11 cellular contexts compared by ENCODE assay signal in genomic region chr13:73967397-73968165, GRCh38.
DNase-seq lines count a peak whose midpoint lies in the region; ATAC-seq and TF ChIP-seq lines count a peak whose summit lies in the region.
"Had no signal": no experiment of that assay in that cellular context is flagged by ENCODE, and none has a peak within 500 bp of the region (broad histone marks: within the 10 kb centered on the region; RNA-seq: fewer than 3 reads in every experiment).

No MANE protein-coding gene starts in this region.

- H3K36me3 ChIP-seq in DOHH2 (ENCODE audit: control insufficient read depth, low read length) (peaks cover 30% of the 10 kb centered on the region), MM.1S (replicated peaks; ENCODE audit: insufficient read depth, low read length) (no peaks in the 10 kb centered on the region), body of pancreas (replicated peaks in 1 of 2; ENCODE audit: insufficient read depth in 1 of 2, low read depth in 2 of 2) (no peaks in the 10 kb centered on the region)

- H3K4me2 ChIP-seq in DOHH2 (ENCODE audit: low read length), result peak overlapping the region; percentile 91
- H3K4me2 ChIP-seq in MM.1S (ENCODE audit: low read depth, low read length), result peak overlapping the region; percentile 64

- intact Hi-C loops in body of pancreas (cut with DNase I), result no loop called here
- intact Hi-C loops in CD14-positive monocyte (cut with micrococcal nuclease), result no loop called here

- H3K4me1 ChIP-seq in DOHH2 (ENCODE audit: control insufficient read depth, low read length) (peaks cover 90% of the 10 kb centered on the region), MM.1S (ENCODE audit: low read length) (peaks cover 35% of the 10 kb centered on the region), body of pancreas (no peaks in the 10 kb centered on the region)

- no peak overlapping the region for H3K27ac Mint-ChIP-seq in CD14-positive monocyte
- H3K27ac Mint-ChIP-seq: activated naive CD8-positive, alpha-beta T cell treated with anti-CD3 and anti-CD28 coated beads, Interleukin-2, amount 50 U/mL, for 24 hours had no signal

- H3K79me2 ChIP-seq in DOHH2 (ENCODE audit: control insufficient read depth, low read length) (peaks cover 82% of the 10 kb centered on the region), MM.1S (ENCODE audit: low read length) (peaks cover 71% of the 10 kb centered on the region)

- H3K4me3 ChIP-seq in DOHH2 (ENCODE audit: low read length) (peak overlapping the region; percentile 79), MM.1S (ENCODE audit: low read length) (peak overlapping the region; percentile 20), body of pancreas (no peak overlapping the region)

- H3K9me3 Mint-ChIP-seq in CD14-positive monocyte, result peaks cover 0 to 4% (median 1%) of the 10 kb centered on the region in 7 donors
- H3K9me3 Mint-ChIP-seq: activated naive CD8-positive, alpha-beta T cell treated with anti-CD3 and anti-CD28 coated beads, Interleukin-2, amount 50 U/mL, for 24 hours; CD8-positive, alpha-beta memory T cell had no signal

- H3K27ac ChIP-seq in DOHH2 (ENCODE audit: low read depth, low read length), result peak overlapping the region; percentile 99
- peak overlapping the region; percentile 52; the same call in 1 of the 2 replicates for H3K27ac ChIP-seq in MM.1S (ENCODE audit: low read length)
- H3K27ac ChIP-seq in body of pancreas, result no peak overlapping the region

- no peak for TF ChIP-seq POLR2A in body of pancreas (IDR thresholded peaks at IDR 0.05)

- no peak overlapping the region for H3K4me3 Mint-ChIP-seq in CD14-positive monocyte
- H3K4me3 Mint-ChIP-seq: activated naive CD8-positive, alpha-beta T cell treated with anti-CD3 and anti-CD28 coated beads, Interleukin-2, amount 50 U/mL, for 24 hours; CD8-positive, alpha-beta memory T cell had no signal

- H4K20me1 ChIP-seq in DOHH2 (ENCODE audit: control insufficient read depth, insufficient read depth, low read depth, low read length) (no peaks in the 10 kb centered on the region), MM.1S (ENCODE audit: insufficient read depth, low read length) (no peaks in the 10 kb centered on the region)

- DNase-seq in GM19240 (ENCODE audit: insufficient read length, low spot score), result peak; percentile 14
- peak; percentile 83 for DNase-seq in MM.1S
- DNase-seq in body of pancreas, result no peak
- no peak for DNase-seq in NCI-H1092 treated with DMSO at 0.1 percent for 48 hours (lab: John Stamatoyannopoulos, UW)
- DNase-seq in CD14-positive monocyte (ENCODE audit: low spot score), result no peak
- DNase-seq in DMS53 (lab: John Stamatoyannopoulos, UW), result no peak
- DNase-seq: activated naive CD8-positive, alpha-beta T cell treated with anti-CD3 and anti-CD28 coated beads, Interleukin-2, amount 50 U/mL, for 24 hours; CD8-positive, alpha-beta memory T cell; NCI-H510A had no signal

- no peak for TF ChIP-seq CTCF in DOHH2 (IDR thresholded peaks at IDR 0.05; ENCODE audit: low read depth, low read length, poor library complexity, severe bottlenecking)
- no peak for TF ChIP-seq CTCF in MM.1S (IDR thresholded peaks at IDR 0.05; ENCODE audit: low read length)
- TF ChIP-seq CTCF in body of pancreas (IDR thresholded peaks at IDR 0.05), result no peak
- TF ChIP-seq CTCF in CD14-positive monocyte (IDR thresholded peaks at IDR 0.05), result no peak

- peak overlapping the region; percentile 15; the same call in 1 of the 2 replicates for H3K9ac ChIP-seq in MM.1S (ENCODE audit: low read length)

- peaks cover 0 to 2% (median 0%) of the 10 kb centered on the region in 3 donors for H3K27me3 Mint-ChIP-seq in CD14-positive monocyte (ENCODE audit: low read depth in 3 of 3)
- H3K27me3 Mint-ChIP-seq: activated naive CD8-positive, alpha-beta T cell treated with anti-CD3 and anti-CD28 coated beads, Interleukin-2, amount 50 U/mL, for 24 hours had no signal

- peaks cover 34% of the 10 kb centered on the region for H3F3A ChIP-seq in DOHH2 (ENCODE audit: control insufficient read depth, insufficient read depth)
- H3F3A ChIP-seq in MM.1S (ENCODE audit: insufficient read depth, low read length), result peaks cover 19% of the 10 kb centered on the region

- no peaks in the 10 kb centered on the region for H3K36me3 Mint-ChIP-seq in CD14-positive monocyte

- 79 to 84% methylated on average over 5 of the region's 5 CpGs for WGBS in body of pancreas, 2 donors

- H3K9me3 ChIP-seq in DOHH2 (ENCODE audit: control insufficient read depth, insufficient read depth, low read length), result no peaks in the 10 kb centered on the region
- no peaks in the 10 kb centered on the region for H3K9me3 ChIP-seq in MM.1S (replicated peaks; ENCODE audit: insufficient read depth, low read length)
- H3K9me3 ChIP-seq in body of pancreas, result no peaks in the 10 kb centered on the region

- 0 out of 2 replicates have a peak overlapping the region, but pooled peaks have one; percentile 6 for H2AFZ ChIP-seq in MM.1S (ENCODE audit: low read length)

- no peaks in the 10 kb centered on the region for H3K4me1 Mint-ChIP-seq in CD14-positive monocyte

- peak; percentile 99 for ATAC-seq in HG02852 (IDR thresholded peaks at IDR 0.05; ENCODE audit: unreplicated experiment)
- no peak for ATAC-seq in body of pancreas
- ATAC-seq: activated naive CD8-positive, alpha-beta T cell treated with anti-CD3 and anti-CD28 coated beads, Interleukin-2, amount 50 U/mL, for 24 hours had no signal

- no peaks in the 10 kb centered on the region for H3K9me2 ChIP-seq in DOHH2 (replicated peaks; ENCODE audit: control insufficient read depth, low read length)
- no peaks in the 10 kb centered on the region for H3K9me2 ChIP-seq in MM.1S (replicated peaks; ENCODE audit: insufficient read depth, low read length)

- H3K27me3 ChIP-seq in DOHH2 (ENCODE audit: control insufficient read depth, low read length) (no peaks in the 10 kb centered on the region), MM.1S (replicated peaks; ENCODE audit: insufficient read depth, low read length) (no peaks in the 10 kb centered on the region), body of pancreas (no peaks in the 10 kb centered on the region)

Comparison
In these comparisons a context has a peak if more than half of its experiments do, and no peak if none do; other contexts are left out.
1. H3K27ac ChIP-seq: peak in DOHH2 (single experiment) and MM.1S (single experiment); none in body of pancreas (0 of 4).
2. H3K4me3 ChIP-seq: peak in DOHH2 (single experiment) and MM.1S (single experiment); none in body of pancreas (0 of 2).
3. DNase-seq: peak in GM19240 (single experiment) and MM.1S (single experiment); none in body of pancreas (0 of 4), NCI-H1092 treated with DMSO at 0.1 percent for 48 hours (single experiment), CD14-positive monocyte (single experiment) and DMS53 (single experiment).